In the genomic region with DNA sequence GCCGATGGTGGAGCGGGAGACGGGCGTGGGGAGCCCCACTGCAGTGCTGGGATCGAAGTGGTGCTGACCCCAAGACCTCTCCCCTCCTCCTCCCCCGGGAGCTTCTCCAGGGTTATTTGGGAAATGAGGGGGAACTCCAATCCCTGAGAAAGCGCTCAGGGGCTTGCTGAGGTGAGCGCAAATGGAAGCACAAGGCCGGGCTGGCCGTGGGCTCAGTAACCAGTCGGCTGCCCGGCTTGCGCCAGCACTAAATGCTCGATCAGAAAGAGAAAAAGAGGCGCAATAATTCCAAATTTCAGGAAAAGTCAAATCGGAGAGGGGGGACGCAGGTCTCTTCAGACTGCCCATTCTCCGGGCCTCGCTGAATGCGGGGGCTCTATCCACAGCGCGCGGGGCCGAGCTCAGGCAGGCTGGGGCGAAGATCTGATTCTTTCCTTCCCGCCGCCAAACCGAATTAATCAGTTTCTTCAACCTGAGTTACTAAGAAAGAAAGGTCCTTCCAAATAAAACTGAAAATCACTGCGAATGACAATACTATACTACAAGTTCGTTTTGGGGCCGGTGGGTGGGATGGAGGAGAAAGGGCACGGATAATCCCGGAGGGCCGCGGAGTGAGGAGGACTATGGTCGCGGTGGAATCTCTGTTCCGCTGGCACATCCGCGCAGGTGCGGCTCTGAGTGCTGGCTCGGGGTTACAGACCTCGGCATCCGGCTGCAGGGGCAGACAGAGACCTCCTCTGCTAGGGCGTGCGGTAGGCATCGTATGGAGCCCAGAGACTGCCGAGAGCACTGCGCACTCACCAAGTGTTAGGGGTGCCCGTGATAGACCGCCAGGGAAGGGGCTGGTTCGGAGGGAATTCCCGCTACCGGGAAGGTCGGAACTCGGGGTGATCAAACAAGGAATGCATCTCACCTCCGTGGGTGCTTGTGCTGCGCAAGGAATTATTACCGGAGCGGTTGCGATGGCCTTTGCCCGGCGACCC, we compare ENCODE assay signal across 14 cellular contexts. TPM values are rescaled to one million over a fixed set of nuclear protein-coding genes. Genes with fewer than 3 reads are reported as not detected.
DNase-seq lines count a peak whose midpoint lies in the region; ATAC-seq, FAIRE-seq and TF ChIP-seq lines count a peak whose summit lies in the region.
"Had no signal": no experiment of that assay in that cellular context is flagged by ENCODE, and none has a peak within 500 bp of the region (broad histone marks: within the 10 kb centered on the region; RNA-seq: fewer than 3 reads in every experiment).

No MANE protein-coding gene starts in this region.

- no peak overlapping the region for H2BK120ac ChIP-seq in H1 (replicated peaks; ENCODE audit: low read depth, low read length)

- no peak overlapping the region for H3K27ac ChIP-seq in H1 (ENCODE audit: low read depth, low read length)
- H3K27ac ChIP-seq: ovary, SJSA1, tibial nerve had no signal

- H4K8ac ChIP-seq in H1 (ENCODE audit: extremely low read depth, insufficient read depth, low read length): no peak overlapping the region

- no peak overlapping the region for H3K14ac ChIP-seq in H1 (ENCODE audit: insufficient read length)

- peak; percentile 20 for ATAC-seq in activated CD8-positive, alpha-beta T cell treated with anti-CD3 and anti-CD28 coated beads, Interleukin-2, amount 10 ng/mL, durations not matched to agents 7 days and 5 days
- no peak for ATAC-seq in esophagus mucosa
- ATAC-seq in activated CD4-positive, CD25-positive, alpha-beta regulatory T cell treated with anti-CD3 and anti-CD28 coated beads, Interleukin-2, amount 50 U/mL, for 24 hours: no peak

- no peak overlapping the region; the same call in 1 of the 2 replicates for H3K18ac ChIP-seq in H1 (ENCODE audit: extremely low read depth, low read length)

- no peak overlapping the region for H4K5ac ChIP-seq in H1 (ENCODE audit: insufficient read length, low read depth, low read length)

- H3K36me3 ChIP-seq in H1 (ENCODE audit: control insufficient read depth in 2 of 4, insufficient read depth in 4 of 4, low read length in 3 of 4): no peaks in the 10 kb centered on the region
- H3K36me3 ChIP-seq: ovary, SJSA1, tibial nerve had no signal

- H2BK5ac ChIP-seq in H1 (ENCODE audit: low read depth, low read length): no peak overlapping the region

- H3K4me3 ChIP-seq in H1 (ENCODE audit: extremely low read depth in 1 of 4, insufficient read depth in 2 of 4, low read depth in 3 of 4, low read length in 4 of 4): peak overlapping the region; percentile 16 to 54 (median 25); a peak in 5 of 8 replicates
- H3K4me3 ChIP-seq: ovary, SJSA1 had no signal

- peaks cover 5 to 21% of the 10 kb centered on the region in 2 experiments for H4K20me1 ChIP-seq in H1 (replicated peaks in 1 of 2; ENCODE audit: control insufficient read depth in 1 of 2, insufficient read depth in 2 of 2, low read length in 2 of 2)

- H3K23me2 ChIP-seq in H1 (ENCODE audit: low read depth, low read length): peaks cover 17% of the 10 kb centered on the region

- no peak for DNase-seq in HTR-8/SVneo (ENCODE audit: insufficient read length, low spot score)
- peak; percentile 66 for DNase-seq in activated CD8-positive, alpha-beta T cell treated with anti-CD3 and anti-CD28 coated beads, Interleukin-2, amount 10 ng/mL, durations not matched to agents 7 days and 5 days
- peak in 1 of 2 experiments; percentile 76 for DNase-seq in H1 (ENCODE audit: low read depth in 1 of 2, low spot score in 2 of 2)
- DNase-seq in retina: peak; percentile 81
- DNase-seq in COLO668 (lab: John Stamatoyannopoulos, UW; ENCODE audit: unreplicated experiment): no peak
- DNase-seq in RPMI8226: no peak
- DNase-seq: caudate nucleus, kidney glomerular epithelial cell, NCI-H524 treated with DMSO at 0.1 percent for 48 hours, ovary had no signal

- peaks cover 67 to 82% (median 79%) of the 10 kb centered on the region in 4 experiments for H3K27me3 ChIP-seq in H1 (replicated peaks in 1 of 4; ENCODE audit: control insufficient read depth in 3 of 4, extremely low read depth in 1 of 4, insufficient read depth in 3 of 4, low read length in 3 of 4)

- peaks cover 35% of the 10 kb centered on the region for H3K4me1 Mint-ChIP-seq in activated CD8-positive, alpha-beta T cell treated with anti-CD3 and anti-CD28 coated beads, Interleukin-2, amount 10 ng/mL, durations not matched to agents 7 days and 5 days (ENCODE audit: low read depth)

- H3K27ac Mint-ChIP-seq in activated CD8-positive, alpha-beta T cell treated with anti-CD3 and anti-CD28 coated beads, Interleukin-2, amount 10 ng/mL, durations not matched to agents 7 days and 5 days: peak overlapping the region; percentile 27

- TF ChIP-seq CTCF in H1 (IDR thresholded peaks at IDR 0.05; ENCODE audit: control extremely low read depth in 1 of 3, insufficient read depth in 1 of 3, low read depth in 1 of 3, low read length in 3 of 3): no peak

- CTCF ChIA-PET in activated CD8-positive, alpha-beta T cell treated with anti-CD3 and anti-CD28 coated beads, Interleukin-2, amount 10 ng/mL, durations not matched to agents 7 days and 5 days (lab: Charles Lee): interaction anchor here (1.3 to 1.5 kb wide), 2 partner anchors 12 to 15 kb away, joined by 3 to 9 read pairs; no protein-coding TSS in a partner anchor
- CTCF ChIA-PET in H1 (lab: Charles Lee; ENCODE audit: partially characterized antibody): interaction anchor here (0.7 to 16.9 kb wide), 11 partner anchors 8 to 103 kb away, joined by 3 to 275 read pairs (median 8); partner anchors contain the start of gene DLX3

- H3K9me3 Mint-ChIP-seq in activated CD8-positive, alpha-beta T cell treated with anti-CD3 and anti-CD28 coated beads, Interleukin-2, amount 10 ng/mL, durations not matched to agents 7 days and 5 days (ENCODE audit: insufficient read depth): no peaks in the 10 kb centered on the region

- WGBS in H1 (ENCODE audit: extremely low coverage in 1 of 2, insufficient coverage in 1 of 2, insufficient read length in 1 of 2, insufficient replicate concordance in 2 of 2, low coverage in 1 of 2, low lambda C conversion rate in 2 of 2, missing lambda C conversion rate in 1 of 2), 2 experiments: 4% methylated on average over 55 of the region's 63 CpGs; no CpG with 5 or more reads in 1 of the 2 experiments

- no peak overlapping the region for H2BK20ac ChIP-seq in H1 (ENCODE audit: low read length)

- FAIRE-seq in HTR-8/SVneo (lab: Jason Lieb, UNC) (peak; percentile 74), H1 (lab: Jason Lieb, UNC) (no peak)

- peaks cover 71% of the 10 kb centered on the region for H3K27me3 Mint-ChIP-seq in activated CD8-positive, alpha-beta T cell treated with anti-CD3 and anti-CD28 coated beads, Interleukin-2, amount 10 ng/mL, durations not matched to agents 7 days and 5 days (ENCODE audit: low read depth)

- no peak overlapping the region for H3K9ac ChIP-seq in H1 (replicated peaks in 1 of 4; ENCODE audit: extremely low read depth in 1 of 4, low read depth in 3 of 4, low read length in 3 of 4)

- no peaks in the 10 kb centered on the region for H3K79me1 ChIP-seq in H1 (ENCODE audit: low read depth, low read length)

- peak overlapping the region; percentile 69 to 72 for H3K4me2 ChIP-seq in H1 (ENCODE audit: insufficient read depth in 1 of 2, low read depth in 2 of 2, low read length in 2 of 2)

- peaks cover 0 to 32% (median 19%) of the 10 kb centered on the region in 4 experiments; a peak in 6 of 7 replicates for H3K4me1 ChIP-seq in H1 (replicated peaks in 1 of 4; ENCODE audit: control insufficient read depth in 3 of 4, insufficient read depth in 4 of 4, low read length in 3 of 4)

- H3K36me3 Mint-ChIP-seq in activated CD8-positive, alpha-beta T cell treated with anti-CD3 and anti-CD28 coated beads, Interleukin-2, amount 10 ng/mL, durations not matched to agents 7 days and 5 days (ENCODE audit: low read depth): peaks cover 1% of the 10 kb centered on the region

- no peak overlapping the region for H2BK15ac ChIP-seq in H1 (ENCODE audit: low read length)

- H3K9me3 ChIP-seq in H1 (ENCODE audit: insufficient read depth in 2 of 2, low read depth in 1 of 2, low read length in 1 of 2): no peaks in the 10 kb centered on the region
- H3K9me3 ChIP-seq: ovary, tibial nerve had no signal

- H3K4me3 Mint-ChIP-seq in activated CD8-positive, alpha-beta T cell treated with anti-CD3 and anti-CD28 coated beads, Interleukin-2, amount 10 ng/mL, durations not matched to agents 7 days and 5 days: peak overlapping the region; percentile 45

- H2AK5ac ChIP-seq in H1 (ENCODE audit: low read depth, low read length): no peak overlapping the region

- H3K79me2 ChIP-seq in H1 (ENCODE audit: control insufficient read depth in 1 of 2, insufficient read depth in 2 of 2, low read length in 2 of 2): no peaks in the 10 kb centered on the region

- TF ChIP-seq POLR2A in H1 (IDR thresholded peaks at IDR 0.05; ENCODE audit: control extremely low read depth in 1 of 2, low read depth in 2 of 2, low read length in 2 of 2): no peak

- POLR2A ChIA-PET in activated CD8-positive, alpha-beta T cell treated with anti-CD3 and anti-CD28 coated beads, Interleukin-2, amount 10 ng/mL, durations not matched to agents 7 days and 5 days (lab: Charles Lee): no interaction called here
- POLR2A ChIA-PET in H1 (lab: Charles Lee; ENCODE audit: partially characterized antibody): interaction anchor here (0.8 to 3.0 kb wide), 10 partner anchors 8 to 91 kb away, joined by 3 to 18 read pairs (median 6); partner anchors contain the start of genes DLX3 and ITGA3

- no peak overlapping the region for H2AFZ ChIP-seq in H1 (ENCODE audit: low read length)

- no peak overlapping the region for H3K56ac ChIP-seq in H1 (replicated peaks; ENCODE audit: insufficient read length, low read depth, low read length)

- TF ChIP-seq RAD21 in H1 (IDR thresholded peaks at IDR 0.05 in 1 of 2, conservative IDR thresholded peaks at IDR 0.05 in 1 of 2; ENCODE audit: low read depth in 2 of 2, low read length in 2 of 2): peak; percentile 6; a peak in 1 of 4 replicates

- H4K91ac ChIP-seq in H1 (replicated peaks; ENCODE audit: insufficient read length, low read length): no peak overlapping the region

- H3K23ac ChIP-seq in H1 (ENCODE audit: insufficient read length): no peak overlapping the region

- TF ChIP-seq EP300 in H1 (IDR thresholded peaks at IDR 0.05; ENCODE audit: borderline replicate concordance in 1 of 2, low read depth in 2 of 2, low read length in 2 of 2): no peak

- no peak overlapping the region for H3K4ac ChIP-seq in H1 (replicated peaks; ENCODE audit: insufficient read length, low read depth, low read length)

- 0 out of 2 replicates have a peak overlapping the region, but pooled peaks have one; percentile 43 for H2BK12ac ChIP-seq in H1 (ENCODE audit: low read depth, low read length)

RNA-seq across cellular contexts. Expression of gene DLX4, which starts 4.2 kb away (rescaled TPM):
- not detected for total RNA-seq in activated CD8-positive, alpha-beta T cell treated with anti-CD3 and anti-CD28 coated beads, Interleukin-2, amount 10 ng/mL, durations not matched to agents 7 days and 5 days
- 0.80 and 0.88 TPM in 2 replicates for total RNA-seq in H1 (2021; fragmentation: NEBNext Ultra II Directional; extraction: Animal tissue kit (Norgen Biotek cat#: 25700))
- 0.67 and 1.5 TPM in 2 replicates for polyA plus RNA-seq in H1 (2011; rRNA removed)
- 0.94 TPM for polyA plus RNA-seq in H1 (2011; cell fraction: cytosol; rRNA removed)
- 5.0 TPM for polyA plus RNA-seq in H1 (2011; cell fraction: nucleus; rRNA removed)
- polyA plus RNA-seq in H1 (2012, experiment 1 of 2): 0.64 to 1.2 TPM (median 0.93 TPM) in 4 replicates
- 0.84 TPM for polyA plus RNA-seq in H1 (2012, experiment 2 of 2)
- polyA plus RNA-seq in H1 (2013, experiment 1 of 2): 0.97 TPM
- polyA plus RNA-seq in H1 (2013, experiment 2 of 2): 0.87 TPM
- polyA minus RNA-seq in H1 (2011; rRNA and poly(A)+ RNA removed): 0.39 and 0.73 TPM in 2 replicates
- polyA minus RNA-seq in H1 (2011; cell fraction: cytosol; rRNA and poly(A)+ RNA removed): 0.88 TPM
- 2.2 TPM for polyA minus RNA-seq in H1 (2011; cell fraction: nucleus; rRNA and poly(A)+ RNA removed)
- total RNA-seq in esophagus mucosa: 0.52 TPM
- total RNA-seq: SJSA1, tibial nerve had no signal
- polyA plus RNA-seq: ovary had no signal

RNA-seq across cellular contexts. Expression of gene DLX3, which starts 30.2 kb away (rescaled TPM):
- not detected for total RNA-seq in activated CD8-positive, alpha-beta T cell treated with anti-CD3 and anti-CD28 coated beads, Interleukin-2, amount 10 ng/mL, durations not matched to agents 7 days and 5 days
- total RNA-seq in H1 (2021; fragmentation: NEBNext Ultra II Directional; extraction: Animal tissue kit (Norgen Biotek cat#: 25700)): 0.15 TPM in 1 of 2 replicates, not detected in the other
- polyA plus RNA-seq in H1 (2011; rRNA removed): 0.06 and 0.20 TPM in 2 replicates
- polyA plus RNA-seq in H1 (2011; cell fraction: cytosol; rRNA removed): 0.12 TPM
- polyA plus RNA-seq in H1 (2011; cell fraction: nucleus; rRNA removed): 0.29 TPM
- 0.15 to 0.25 TPM (median 0.25 TPM) in 3 of 4 replicates, not detected in the other for polyA plus RNA-seq in H1 (2012, experiment 1 of 2)
- 0.35 TPM for polyA plus RNA-seq in H1 (2012, experiment 2 of 2)
- 0.12 TPM for polyA plus RNA-seq in H1 (2013, experiment 1 of 2)
- 0.17 TPM for polyA plus RNA-seq in H1 (2013, experiment 2 of 2)
- polyA minus RNA-seq in H1 (2011; rRNA and poly(A)+ RNA removed): 0.09 and 0.10 TPM in 2 replicates
- polyA minus RNA-seq in H1 (2011; cell fraction: cytosol; rRNA and poly(A)+ RNA removed): not detected
- polyA minus RNA-seq in H1 (2011; cell fraction: nucleus; rRNA and poly(A)+ RNA removed): 1.3 TPM
- 4.0 TPM for total RNA-seq in esophagus mucosa
- total RNA-seq: SJSA1 had no signal

Comparison
In these comparisons a context has a peak if more than half of its experiments do, and no peak if none do; other contexts are left out.
1. DNase-seq: peak in activated CD8-positive, alpha-beta T cell treated with anti-CD3 and anti-CD28 coated beads, Interleukin-2, amount 10 ng/mL, durations not matched to agents 7 days and 5 days (single experiment) and retina (single experiment); none in HTR-8/SVneo (single experiment), COLO668 (single experiment) and RPMI8226 (single experiment).